ENCODE assay signal across 6 cellular contexts in the genomic region with DNA sequence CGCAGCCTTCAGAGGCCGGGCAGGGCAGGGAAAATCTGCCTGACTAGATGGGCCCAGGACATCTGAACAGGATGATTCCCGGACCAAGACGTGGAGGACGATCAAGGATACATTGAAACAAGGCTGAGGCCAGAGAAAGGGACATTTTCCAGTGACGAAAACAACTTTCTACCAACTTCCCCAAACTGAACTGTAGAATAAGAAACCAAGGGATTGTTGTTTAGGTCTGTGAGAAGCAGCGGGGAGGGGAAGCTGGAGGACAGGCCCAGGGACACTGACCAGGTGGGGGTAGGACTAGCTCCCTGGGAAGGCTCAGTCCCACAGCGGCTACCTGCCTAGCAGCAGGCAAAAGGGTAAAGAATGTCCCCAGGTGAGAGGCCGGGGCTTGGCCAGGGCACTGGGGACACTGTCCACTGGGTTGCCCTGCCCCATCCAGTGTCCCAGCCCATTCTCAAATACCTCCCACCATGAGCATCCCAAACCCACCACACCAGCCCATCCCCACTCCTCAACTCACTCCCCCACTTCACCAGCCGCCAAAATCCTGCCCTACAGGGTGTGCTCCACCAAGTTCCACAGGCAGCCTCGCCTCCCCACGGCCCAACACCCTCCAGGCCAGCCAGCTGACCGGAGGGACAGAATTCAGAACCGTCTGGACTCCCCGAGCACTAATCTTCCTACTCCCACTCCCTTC. TPM values are rescaled to one million over a fixed set of nuclear protein-coding genes. Genes with fewer than 3 reads are reported as not detected.
DNase-seq lines count a peak whose midpoint lies in the region; ATAC-seq and TF ChIP-seq lines count a peak whose summit lies in the region.

No MANE protein-coding gene starts in this region.

- H3K27me3 Mint-ChIP-seq in activated T-cell treated with anti-CD3 and anti-CD28 coated beads, Interleukin-2, amount 50 U/mL, for 24 hours, result no peaks in the 10 kb centered on the region

- peak overlapping the region; percentile 98 for H3K4me3 ChIP-seq in NB4 (ENCODE audit: low read depth, low read length)

- CTCF ChIA-PET in GM10248 (lab: Yijun Ruan, JAX), result interaction anchor here (1.1 to 1.8 kb wide), 3 partner anchors 8 to 146 kb away, joined by 4 to 5 read pairs (median 4); no protein-coding TSS in a partner anchor

- H3K27ac ChIP-seq in foreskin keratinocyte (peak overlapping the region; percentile 91), temporal lobe (ENCODE audit: low read depth, low read length) (peak overlapping the region; percentile 98)

- peak; percentile 64 for DNase-seq in NB4 (ENCODE audit: low read depth)
- DNase-seq in foreskin keratinocyte, result no peak
- no peak for DNase-seq in NCI-H345 (lab: John Stamatoyannopoulos, UW)
- no peak for DNase-seq in activated T-cell treated with anti-CD3 and anti-CD28 coated beads, Interleukin-2, amount 50 U/mL, for 24 hours
- no peak for DNase-seq in GM10248 (ENCODE audit: extremely low spot score)

- TF ChIP-seq CTCF in NB4 (IDR thresholded peaks at IDR 0.05; ENCODE audit: low read depth, low read length) (no peak), foreskin keratinocyte (conservative IDR thresholded peaks at IDR 0.05) (no peak), GM10248 (IDR thresholded peaks at IDR 0.05; ENCODE audit: control extremely low read depth, extremely low read depth, low read depth, missing control alignments) (no peak)

- H3K36me3 Mint-ChIP-seq in activated T-cell treated with anti-CD3 and anti-CD28 coated beads, Interleukin-2, amount 50 U/mL, for 24 hours (ENCODE audit: low read depth), result peaks cover 8% of the 10 kb centered on the region

- H3K4me1 ChIP-seq in foreskin keratinocyte, result peaks cover 22% of the 10 kb centered on the region

- TF ChIP-seq POLR2A in NB4 (IDR thresholded peaks at IDR 0.05; ENCODE audit: extremely low read depth, insufficient read length), result peak; percentile 34

- H3K4me1 Mint-ChIP-seq in activated T-cell treated with anti-CD3 and anti-CD28 coated beads, Interleukin-2, amount 50 U/mL, for 24 hours (ENCODE audit: low read depth), result peaks cover 32% of the 10 kb centered on the region

- ATAC-seq in foreskin keratinocyte, result no peak

- POLR2A ChIA-PET in GM10248 (lab: Yijun Ruan, JAX), result no interaction called here

- H3K9me3 Mint-ChIP-seq in activated T-cell treated with anti-CD3 and anti-CD28 coated beads, Interleukin-2, amount 50 U/mL, for 24 hours, result no peaks in the 10 kb centered on the region

- H3K4me3 Mint-ChIP-seq in activated T-cell treated with anti-CD3 and anti-CD28 coated beads, Interleukin-2, amount 50 U/mL, for 24 hours, result no peak overlapping the region

- H3K27ac Mint-ChIP-seq in activated T-cell treated with anti-CD3 and anti-CD28 coated beads, Interleukin-2, amount 50 U/mL, for 24 hours, result no peak overlapping the region

- no peaks in the 10 kb centered on the region for H3K27me3 ChIP-seq in foreskin keratinocyte

RNA-seq across cellular contexts. Expression of gene TNFRSF1A, which starts 1.0 kb away (rescaled TPM):
- total RNA-seq in foreskin keratinocyte, result 125 and 135 TPM in 2 replicates
- 113 TPM in 2 replicates for polyA plus RNA-seq in foreskin keratinocyte
- 8.1 TPM for total RNA-seq in temporal lobe

RNA-seq across cellular contexts. Expression of gene PLEKHG6, which starts 30.4 kb away (rescaled TPM):
- total RNA-seq in foreskin keratinocyte, result 3.3 and 4.5 TPM in 2 replicates
- polyA plus RNA-seq in foreskin keratinocyte, result 3.5 and 3.6 TPM in 2 replicates
- total RNA-seq in temporal lobe, result not detected

RNA-seq across cellular contexts. Expression of gene SCNN1A, which starts 34.5 kb away (rescaled TPM):
- total RNA-seq in foreskin keratinocyte (1.1 and 3.2 TPM in 2 replicates), temporal lobe (not detected)
- 1.2 and 3.2 TPM in 2 replicates for polyA plus RNA-seq in foreskin keratinocyte

RNA-seq across cellular contexts. Expression of gene LTBR, which starts 43.1 kb away (rescaled TPM):
- total RNA-seq in foreskin keratinocyte (112 and 121 TPM in 2 replicates), temporal lobe (0.98 TPM)
- polyA plus RNA-seq in foreskin keratinocyte, result 119 and 138 TPM in 2 replicates

Comparison
In these comparisons a context has a peak if more than half of its experiments do, and no peak if none do; other contexts are left out.
1. RNA of gene TNFRSF1A, which starts 1.0 kb away (total RNA-seq): 125 to 135 TPM in foreskin keratinocyte; 8.1 TPM in temporal lobe (single experiment); every median in the first group is over 10 times any median in the second.